ENCODE assay signal across 8 cellular contexts in genomic region chr6:30411515-30412207, GRCh38.
DNase-seq lines count a peak whose midpoint lies in the region; ATAC-seq and TF ChIP-seq lines count a peak whose summit lies in the region.

No MANE protein-coding gene starts in this region.

- H3K27me3 ChIP-seq in neural progenitor cell: peaks cover 64% of the 10 kb centered on the region

- peaks cover 5% of the 10 kb centered on the region for H3K9me3 Mint-ChIP-seq in neural progenitor cell

- H3K4me3 ChIP-seq in epithelial cell of esophagus (ENCODE audit: low read length) (no peak overlapping the region), neural progenitor cell (no peak overlapping the region)

- no peaks in the 10 kb centered on the region for H3K9me3 ChIP-seq in neural progenitor cell (ENCODE audit: low read depth)

- peaks cover 25% of the 10 kb centered on the region for H3K27me3 Mint-ChIP-seq in neural progenitor cell (ENCODE audit: insufficient read depth, low read depth)

- no peaks in the 10 kb centered on the region for H3K4me1 Mint-ChIP-seq in neural progenitor cell

- H3K36me3 Mint-ChIP-seq in neural progenitor cell: no peaks in the 10 kb centered on the region

- H2AFZ ChIP-seq in neural progenitor cell (replicated peaks): peak overlapping the region; percentile 83

- peak; percentile 88 for TF ChIP-seq CTCF in epithelial cell of esophagus (IDR thresholded peaks at IDR 0.05; ENCODE audit: insufficient read depth, low read depth, low read length, missing control alignments)
- TF ChIP-seq CTCF in neural progenitor cell (IDR thresholded peaks at IDR 0.05): peak; percentile 79

- peak; percentile 26 for DNase-seq in NK-92 treated with Interleukin-12 subunit alpha and Interleukin-12 subunit beta, amount 100 ng/mL, for 24 hours (lab: John Stamatoyannopoulos, UW)
- no peak for DNase-seq in NK-92 (lab: John Stamatoyannopoulos, UW; ENCODE audit: unreplicated experiment)
- DNase-seq in NCI-H82 (lab: John Stamatoyannopoulos, UW): peak; percentile 91
- DNase-seq in activated CD8-positive, alpha-beta memory T cell treated with anti-CD3 and anti-CD28 coated beads for 24 hours: peak; percentile 82
- DNase-seq in epithelial cell of esophagus (ENCODE audit: low read depth): peak; percentile 68
- peak; percentile 79 for DNase-seq in neural progenitor cell (ENCODE audit: low spot score)
- peak; percentile 46 for DNase-seq in superior temporal gyrus (ENCODE audit: extremely low spot score)

- no peaks in the 10 kb centered on the region for H4K20me1 ChIP-seq in neural progenitor cell (ENCODE audit: low read depth)

- H3K36me3 ChIP-seq in neural progenitor cell: no peaks in the 10 kb centered on the region

- H3K4me2 ChIP-seq in neural progenitor cell: peak overlapping the region; percentile 32

- H3K79me2 ChIP-seq in neural progenitor cell (ENCODE audit: low read depth): no peaks in the 10 kb centered on the region

- no peak overlapping the region for H3K9ac ChIP-seq in neural progenitor cell

- ATAC-seq in GM21619 (IDR thresholded peaks at IDR 0.05; ENCODE audit: unreplicated experiment): no peak

- no peaks in the 10 kb centered on the region for H3F3A ChIP-seq in neural progenitor cell (ENCODE audit: low read depth)

- H3K4me3 Mint-ChIP-seq in neural progenitor cell: no peak overlapping the region

- H3K4me1 ChIP-seq in neural progenitor cell: no peaks in the 10 kb centered on the region

- H3K27ac ChIP-seq in neural progenitor cell: no peak overlapping the region

- no peak overlapping the region for H3K27ac Mint-ChIP-seq in neural progenitor cell
